26 cellular contexts compared by ENCODE assay signal in the genomic region with DNA sequence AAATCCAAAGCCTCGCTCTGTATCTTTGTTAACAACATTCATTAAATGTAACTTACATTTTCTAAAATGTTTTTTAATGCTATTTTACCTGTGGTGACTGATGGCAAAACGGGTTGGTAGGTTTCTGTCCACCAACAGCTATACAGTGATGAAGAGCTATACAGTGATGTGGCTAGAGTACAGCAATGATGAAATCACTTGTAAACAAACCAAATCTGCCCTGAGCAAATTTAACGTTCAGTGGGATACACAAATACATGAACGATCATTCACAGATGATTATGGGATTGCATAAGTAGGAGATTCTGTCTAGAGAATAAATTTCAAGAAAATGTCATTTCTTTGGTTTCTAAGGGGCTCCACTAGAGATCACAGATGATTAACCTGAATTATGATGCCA.
DNase-seq lines count a peak whose midpoint lies in the region; TF ChIP-seq lines count a peak whose summit lies in the region.
"Had no signal": no experiment of that assay in that cellular context is flagged by ENCODE, and none has a peak within 500 bp of the region (broad histone marks: within the 10 kb centered on the region; RNA-seq: fewer than 3 reads in every experiment).

No MANE protein-coding gene starts in this region.

- H3K4me3 Mint-ChIP-seq in brain, result no peak overlapping the region
- H3K4me3 Mint-ChIP-seq: CD4-positive, CD25-positive, alpha-beta regulatory T cell; T-cell had no signal

- TF ChIP-seq CTCF in brain (conservative IDR thresholded peaks at IDR 0.05) (no peak), fibroblast of villous mesenchyme (IDR thresholded peaks at IDR 0.05; ENCODE audit: insufficient read depth, low read depth, low read length) (no peak), BE2C (IDR thresholded peaks at IDR 0.05; ENCODE audit: low read depth, low read length) (no peak)

- H3K4me3 ChIP-seq in fibroblast of villous mesenchyme (ENCODE audit: low read depth, low read length) (no peak overlapping the region), BE2C (ENCODE audit: low read depth, low read length) (no peak overlapping the region)
- H3K4me3 ChIP-seq in effector memory CD4-positive, alpha-beta T cell (ENCODE audit: insufficient read depth, low read depth, low read length, poor library complexity, severe bottlenecking), result no peak overlapping the region
- H3K4me3 ChIP-seq: BLaER1, GM12878, SJSA1 had no signal

- peaks cover 55% of the 10 kb centered on the region for H3K4me1 Mint-ChIP-seq in brain
- H3K4me1 Mint-ChIP-seq: CD4-positive, CD25-positive, alpha-beta regulatory T cell; T-cell had no signal

- H3K36me3 ChIP-seq in BE2C, result no peaks in the 10 kb centered on the region
- no peaks in the 10 kb centered on the region for H3K36me3 ChIP-seq in effector memory CD4-positive, alpha-beta T cell (ENCODE audit: control insufficient read depth, insufficient read depth, low read length)
- H3K36me3 ChIP-seq: BLaER1, SJSA1 had no signal

- no peaks in the 10 kb centered on the region for H3K27me3 Mint-ChIP-seq in brain
- H3K27me3 Mint-ChIP-seq: CD4-positive, CD25-positive, alpha-beta regulatory T cell; T-cell had no signal

- peak overlapping the region in 4 of 5 experiments; percentile 10 to 23 (median 16) for H3K27ac Mint-ChIP-seq in brain
- H3K27ac Mint-ChIP-seq: CD4-positive, CD25-positive, alpha-beta regulatory T cell; T-cell had no signal

- peaks cover 32% of the 10 kb centered on the region for H3K36me3 Mint-ChIP-seq in brain
- H3K36me3 Mint-ChIP-seq: CD4-positive, CD25-positive, alpha-beta regulatory T cell; T-cell had no signal

- no peak overlapping the region for H3K27ac ChIP-seq in effector memory CD4-positive, alpha-beta T cell (ENCODE audit: insufficient read depth, low read length, poor library complexity, severe bottlenecking)
- H3K27ac ChIP-seq: 22Rv1, BLaER1, HL-60, SJSA1 had no signal

- no peaks in the 10 kb centered on the region for H3K9me3 Mint-ChIP-seq in brain

- peak; percentile 10 for DNase-seq in NCI-H1105 treated with DMSO at 0.1 percent for 48 hours (lab: John Stamatoyannopoulos, UW)
- no peak for DNase-seq in NCI-H1105 (lab: John Stamatoyannopoulos, UW)
- DNase-seq in OCI-M1 (lab: John Stamatoyannopoulos, UW), result peak; percentile 98
- DNase-seq in fibroblast of villous mesenchyme (ENCODE audit: low read depth), result peak; percentile 63
- DNase-seq in BE2C, result no peak
- DNase-seq in effector memory CD4-positive, alpha-beta T cell, result no peak
- DNase-seq in activated effector memory CD4-positive, alpha-beta T cell treated with anti-CD3 and anti-CD28 coated beads, Interleukin-2, amount 50 U/mL, for 16 hours, result no peak
- DNase-seq: CD4-positive, CD25-positive, alpha-beta regulatory T cell; GDM1; Kasumi-1; NCI-H1092 treated with DMSO at 0.1 percent for 48 hours; NCI-H146; NCI-H2171; NCI-H226; NCI-H510A treated with DMSO at 0.1 percent for 48 hours; NCI-H748 treated with DMSO at 0.1 percent for 48 hours; NK-92 treated with Interleukin-12 subunit alpha and Interleukin-12 subunit beta, amount 100 ng/mL, for 24 hours; Right ventricle myocardium superior; RPMI8226; T-cell had no signal

- no peaks in the 10 kb centered on the region for H3K27me3 ChIP-seq in BE2C
- H3K27me3 ChIP-seq in effector memory CD4-positive, alpha-beta T cell (replicated peaks; ENCODE audit: control insufficient read depth, insufficient read depth, low read length, poor library complexity, severe bottlenecking), result no peaks in the 10 kb centered on the region
- H3K27me3 ChIP-seq: BLaER1, SJSA1 had no signal

- H3K9me3 ChIP-seq in BE2C, result no peaks in the 10 kb centered on the region
- no peaks in the 10 kb centered on the region for H3K9me3 ChIP-seq in effector memory CD4-positive, alpha-beta T cell (ENCODE audit: control insufficient read depth, low read length)
- H3K9me3 ChIP-seq: BLaER1, SJSA1 had no signal

- H3K4me1 ChIP-seq in BE2C, result no peaks in the 10 kb centered on the region
- no peaks in the 10 kb centered on the region for H3K4me1 ChIP-seq in effector memory CD4-positive, alpha-beta T cell (ENCODE audit: control insufficient read depth, insufficient read depth, low read length, poor library complexity, severe bottlenecking)
- H3K4me1 ChIP-seq: BLaER1, SJSA1 had no signal

Comparison
In these comparisons a context has a peak if more than half of its experiments do, and no peak if none do; other contexts are left out.
1. DNase-seq: peak in NCI-H1105 treated with DMSO at 0.1 percent for 48 hours (single experiment), OCI-M1 (single experiment) and fibroblast of villous mesenchyme (single experiment); none in NCI-H1105 (single experiment), BE2C (single experiment), effector memory CD4-positive, alpha-beta T cell (0 of 3) and activated effector memory CD4-positive, alpha-beta T cell treated with anti-CD3 and anti-CD28 coated beads, Interleukin-2, amount 50 U/mL, for 16 hours (single experiment).